8 cellular contexts compared by ENCODE assay signal in the genomic region with DNA sequence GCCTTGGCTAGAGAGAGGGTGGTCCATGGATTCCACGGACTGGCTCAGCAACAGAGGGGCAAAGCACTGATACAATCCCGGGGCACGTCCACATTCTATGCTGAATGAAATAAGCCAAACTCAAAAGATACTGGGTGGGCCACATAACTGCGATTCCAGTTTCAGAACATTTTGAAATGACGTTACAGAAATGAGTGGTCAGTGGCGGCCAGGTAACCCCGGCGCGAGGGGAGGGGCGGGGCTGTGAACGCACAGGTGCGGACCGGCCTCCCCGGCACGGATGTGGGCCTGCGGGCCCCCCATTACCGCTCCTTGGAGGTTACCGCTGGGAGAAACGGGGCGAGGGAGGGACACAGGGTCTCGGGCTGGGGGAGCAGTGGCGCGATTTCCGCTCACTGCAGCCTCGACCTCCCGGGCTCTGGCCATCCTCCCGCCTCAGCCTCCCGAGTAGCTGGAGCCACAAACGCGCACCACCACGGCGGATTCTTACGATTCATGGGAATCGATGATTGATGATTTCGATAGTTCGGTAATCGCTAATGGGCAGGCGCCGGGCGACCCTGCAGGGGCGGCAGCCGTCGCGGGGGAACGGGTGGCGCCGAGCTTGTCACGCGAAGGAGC. TPM values are rescaled to one million over a fixed set of nuclear protein-coding genes. Genes with fewer than 3 reads are reported as not detected.
DNase-seq lines count a peak whose midpoint lies in the region; ATAC-seq and TF ChIP-seq lines count a peak whose summit lies in the region.

No MANE protein-coding gene starts in this region.

- H3K27ac ChIP-seq in HL-60 (replicated peaks) (no peak overlapping the region), mucosa of rectum (ENCODE audit: low read depth in 2 of 2, low read length in 2 of 2) (peak overlapping the region; percentile 86)

- H3K4me1 Mint-ChIP-seq in MCF 10A (ENCODE audit: insufficient read depth, unreplicated experiment), result no peaks in the 10 kb centered on the region

- peak; percentile 9 for ATAC-seq in GM18498 (IDR thresholded peaks at IDR 0.05; ENCODE audit: unreplicated experiment)
- ATAC-seq in GM19324 (IDR thresholded peaks at IDR 0.05; ENCODE audit: low FRiP score, unreplicated experiment), result no peak

- H3K9me3 Mint-ChIP-seq in MCF 10A (ENCODE audit: unreplicated experiment), result no peaks in the 10 kb centered on the region

- TF ChIP-seq CTCF in HL-60 (IDR thresholded peaks at IDR 0.05; ENCODE audit: insufficient read depth, low read length) (no peak), MCF 10A (IDR thresholded peaks at IDR 0.05; ENCODE audit: unreplicated experiment) (no peak)

- H3K27ac Mint-ChIP-seq in MCF 10A (ENCODE audit: low read depth, unreplicated experiment), result peak overlapping the region; percentile 97

- TSS peak; percentile 72 for BruUV-seq in MCF 10A (replicated peaks; lab: Mats Ljungman, UMichigan)

- CTCF ChIA-PET in MCF 10A (lab: Yijun Ruan, JAX), result interaction anchor here (0.6 kb wide), 1 partner anchor 897 kb away, joined by 3 read pairs; no protein-coding TSS in a partner anchor

- no peaks in the 10 kb centered on the region for H3K27me3 Mint-ChIP-seq in MCF 10A (ENCODE audit: insufficient read depth, unreplicated experiment)

- H3K9ac ChIP-seq in mucosa of rectum (ENCODE audit: low read depth in 1 of 2, low read length in 2 of 2), result peak overlapping the region; percentile 74 to 99

- H3K4me1 ChIP-seq in mucosa of rectum (ENCODE audit: control insufficient read depth in 2 of 2, insufficient read depth in 2 of 2, low read length in 2 of 2), result peaks cover 4 to 8% of the 10 kb centered on the region in 2 donors

- H3K27me3 ChIP-seq in HL-60 (ENCODE audit: insufficient read depth, poor library complexity, severe bottlenecking), result no peaks in the 10 kb centered on the region
- no peaks in the 10 kb centered on the region for H3K27me3 ChIP-seq in mucosa of rectum (ENCODE audit: control insufficient read depth in 2 of 2, insufficient read depth in 2 of 2, low read length in 2 of 2)

- no peaks in the 10 kb centered on the region for H3K36me3 Mint-ChIP-seq in MCF 10A (ENCODE audit: insufficient read depth, unreplicated experiment)

- H3K4me3 ChIP-seq in HL-60 (replicated peaks; ENCODE audit: insufficient read depth, low read length) (peak overlapping the region; percentile 70), mucosa of rectum (ENCODE audit: low read length in 2 of 2) (peak overlapping the region; percentile 82 to 99)

- intact Hi-C loops in MCF 10A (cut with micrococcal nuclease), result no loop called here

- DNase-seq in HL-60 (ENCODE audit: low read depth in 1 of 2, low spot score in 1 of 2) (no peak), MCF 10A (ENCODE audit: unreplicated experiment) (no peak), GM03348 (ENCODE audit: low spot score) (no peak), ecto neural progenitor cell (ENCODE audit: low spot score) (no peak)
- DNase-seq in central memory CD4-positive, alpha-beta T cell, result no peak

- no peaks in the 10 kb centered on the region for H3K9me3 ChIP-seq in mucosa of rectum (ENCODE audit: control insufficient read depth in 2 of 2, low read length in 2 of 2)

- peaks cover 0 to 7% of the 10 kb centered on the region in 2 donors for H3K36me3 ChIP-seq in mucosa of rectum (ENCODE audit: control insufficient read depth in 2 of 2, insufficient read depth in 2 of 2, low read length in 2 of 2)

- POLR2A ChIA-PET in MCF 10A (lab: Yijun Ruan, JAX), result interaction anchor here (0.6 to 2.4 kb wide), 9 partner anchors 12 to 897 kb away, joined by 3 to 10 read pairs (median 4); a partner anchor contains a TSS

- H3K4me3 Mint-ChIP-seq in MCF 10A (ENCODE audit: unreplicated experiment), result peak overlapping the region; percentile 96

RNA-seq across cellular contexts. Expression of a gene that starts 0.6 kb away (rescaled TPM):
- 30.3 and 32.4 TPM in 2 replicates for total RNA-seq in MCF 10A (2022)

RNA-seq across cellular contexts. Expression of a gene that starts 11.5 kb away (rescaled TPM):
- total RNA-seq in MCF 10A (2022), result 0.54 and 0.84 TPM in 2 replicates

RNA-seq across cellular contexts. Expression of a gene that starts 24.0 kb away (rescaled TPM):
- not detected in 2 replicates for total RNA-seq in MCF 10A (2022)

RNA-seq across cellular contexts. Expression of a gene that starts 24.0 kb away (rescaled TPM):
- total RNA-seq in MCF 10A (2022), result not detected in 2 replicates

RNA-seq across cellular contexts. Expression of a gene that starts 43.9 kb away (rescaled TPM):
- total RNA-seq in MCF 10A (2022), result 17.5 and 18.5 TPM in 2 replicates
